7 cellular contexts compared by ENCODE assay signal in the genomic region with DNA sequence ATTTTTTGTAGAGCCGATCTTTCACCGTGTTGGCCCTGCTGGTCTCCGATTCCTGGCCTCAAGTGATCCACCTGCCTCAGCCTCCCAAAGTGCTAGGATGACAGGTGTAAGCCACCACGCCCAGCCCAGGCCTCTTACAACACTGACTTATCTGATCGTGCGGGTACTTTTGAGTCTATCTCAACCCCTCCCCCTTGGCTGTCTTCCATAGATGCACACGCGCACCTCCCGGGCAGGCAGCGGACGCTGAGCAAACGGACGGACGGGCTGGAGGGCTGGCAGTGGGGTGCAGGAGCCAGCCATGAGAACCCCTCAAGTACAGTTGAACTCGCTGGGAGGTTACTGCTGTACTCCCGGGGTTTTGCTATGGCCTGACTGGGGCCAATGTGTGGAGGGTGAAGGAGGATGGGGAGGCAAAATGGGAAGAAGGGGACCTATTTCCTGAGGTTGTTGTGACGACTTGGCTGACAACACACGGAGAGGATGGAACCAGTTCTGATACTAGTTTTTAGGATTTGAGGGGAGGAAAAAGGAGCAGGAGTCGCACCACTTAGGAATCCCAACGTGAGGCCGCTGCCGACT. TPM values are rescaled to one million over a fixed set of nuclear protein-coding genes. Genes with fewer than 3 reads are reported as not detected.
DNase-seq lines count a peak whose midpoint lies in the region; ATAC-seq and TF ChIP-seq lines count a peak whose summit lies in the region.

No MANE protein-coding gene starts in this region.

- TF ChIP-seq CTCF in MM.1S (IDR thresholded peaks at IDR 0.05; ENCODE audit: low read length), result no peak
- no peak for TF ChIP-seq CTCF in gastroesophageal sphincter (IDR thresholded peaks at IDR 0.05)

- H3K4me1 ChIP-seq in MM.1S (ENCODE audit: low read length) (peaks cover 22% of the 10 kb centered on the region; the same call in 1 of the 2 replicates), gastroesophageal sphincter (peaks cover 0 to 35% (median 8%) of the 10 kb centered on the region in 3 donors)

- H3K9me2 ChIP-seq in MM.1S (replicated peaks; ENCODE audit: insufficient read depth, low read length), result no peaks in the 10 kb centered on the region

- H4K20me1 ChIP-seq in MM.1S (ENCODE audit: insufficient read depth, low read length), result no peaks in the 10 kb centered on the region

- peaks cover 53% of the 10 kb centered on the region for H3K79me2 ChIP-seq in MM.1S (ENCODE audit: low read length)

- intact Hi-C loops in posterior vena cava (cut with DNase I), result loop anchor here (10.0 kb wide), 2 partner anchors 195 to 485 kb away; a partner anchor contains a TSS

- peak overlapping the region; percentile 88 for H3K9ac ChIP-seq in MM.1S (ENCODE audit: low read length)

- H3K4me3 ChIP-seq in MM.1S (ENCODE audit: low read length), result peak overlapping the region; percentile 80
- peak overlapping the region; percentile 64 to 95 for H3K4me3 ChIP-seq in gastroesophageal sphincter

- no peaks in the 10 kb centered on the region for H3K27me3 ChIP-seq in MM.1S (replicated peaks; ENCODE audit: insufficient read depth, low read length)
- no peaks in the 10 kb centered on the region for H3K27me3 ChIP-seq in gastroesophageal sphincter

- ATAC-seq in GM19023 (IDR thresholded peaks at IDR 0.05; ENCODE audit: unreplicated experiment) (peak; percentile 20), gastroesophageal sphincter (no peak), GM18505 (IDR thresholded peaks at IDR 0.05; ENCODE audit: unreplicated experiment) (no peak)

- no peak for TF ChIP-seq EP300 in gastroesophageal sphincter (IDR thresholded peaks at IDR 0.05)

- no peaks in the 10 kb centered on the region; the same call in 1 of the 2 replicates for H3K36me3 ChIP-seq in MM.1S (replicated peaks; ENCODE audit: insufficient read depth, low read length)
- no peaks in the 10 kb centered on the region for H3K36me3 ChIP-seq in gastroesophageal sphincter

- no peak overlapping the region for H2AFZ ChIP-seq in MM.1S (ENCODE audit: low read length)

- DNase-seq in MM.1S (no peak), posterior vena cava (ENCODE audit: low spot score) (peak; percentile 83), cerebellar nuclear complex (lab: John Stamatoyannopoulos, UW) (no peak)
- DNase-seq in activated T-cell treated with anti-CD3 and anti-CD28 coated beads, Interleukin-2, amount 50 U/mL, for 48 hours, result peak; percentile 65 to 67

- no peak for TF ChIP-seq POLR2A in gastroesophageal sphincter (IDR thresholded peaks at IDR 0.05)
- TF ChIP-seq POLR2A in GM18505 (IDR thresholded peaks at IDR 0.05; ENCODE audit: borderline replicate concordance, extremely low read depth, insufficient read depth, insufficient read length), result no peak

- H3K27ac ChIP-seq in MM.1S (ENCODE audit: low read length) (peak overlapping the region; percentile 90), gastroesophageal sphincter (peak overlapping the region; percentile 87 to 99 (median 98))

- H3F3A ChIP-seq in MM.1S (ENCODE audit: insufficient read depth, low read length), result peaks cover 22% of the 10 kb centered on the region

- WGBS in gastroesophageal sphincter (ENCODE audit: low coverage in 1 of 2), 2 donors, result 0 to 87% methylated on average over 4 to 5 of the region's 22 CpGs

- peak overlapping the region; percentile 91 for H3K4me2 ChIP-seq in MM.1S (ENCODE audit: low read depth, low read length)

- no peaks in the 10 kb centered on the region for H3K9me3 ChIP-seq in MM.1S (replicated peaks; ENCODE audit: insufficient read depth, low read length)
- no peaks in the 10 kb centered on the region for H3K9me3 ChIP-seq in gastroesophageal sphincter

RNA-seq across cellular contexts. Expression of a gene that starts 1.0 kb away (rescaled TPM):
- total RNA-seq in gastroesophageal sphincter (10 to 100 TPM; 14.3 to 32.4 (median 24.8) TPM), posterior vena cava (10 to 100 TPM; 28.3 to 31.6 TPM)

Comparison
In these comparisons a context has a peak if more than half of its experiments do, and no peak if none do; other contexts are left out.
1. DNase-seq: peak in activated T-cell treated with anti-CD3 and anti-CD28 coated beads, Interleukin-2, amount 50 U/mL, for 48 hours (2 of 2) and posterior vena cava (single experiment); none in MM.1S (single experiment) and cerebellar nuclear complex (0 of 2).